9 cellular contexts compared by ENCODE assay signal in genomic region chr1:65266501-65266900, GRCh38. TPM values are rescaled to one million over a fixed set of nuclear protein-coding genes. Genes with fewer than 3 reads are reported as not detected.
DNase-seq lines count a peak whose midpoint lies in the region; ATAC-seq, FAIRE-seq and TF ChIP-seq lines count a peak whose summit lies in the region.
"Had no signal": no experiment of that assay in that cellular context is flagged by ENCODE, and none has a peak within 500 bp of the region (broad histone marks: within the 10 kb centered on the region; RNA-seq: fewer than 3 reads in every experiment).

No MANE protein-coding gene starts in this region.

- peak overlapping the region; percentile 68 for H3K4me3 Mint-ChIP-seq in stimulated activated naive CD8-positive, alpha-beta T cell treated with anti-CD3 and anti-CD28 coated beads, Interleukin-15, Interleukin-2, amounts not matched to agents 100 ng/mL and 50 ng/mL, for 24 hours
- H3K4me3 Mint-ChIP-seq in activated naive CD8-positive, alpha-beta T cell treated with anti-CD3 and anti-CD28 coated beads for 36 hours = peak overlapping the region; percentile 68

- intact Hi-C loops in prostate gland (cut with DNase I) = no loop called here
- intact Hi-C loops in sciatic nerve (cut with DNase I) = no loop called here

- no peaks in the 10 kb centered on the region for H3K79me2 ChIP-seq in keratinocyte (ENCODE audit: control insufficient read depth, insufficient read depth, low read length)

- H3K23ac ChIP-seq in neuronal stem cell (ENCODE audit: low read depth, low read length, poor library complexity) = no peak overlapping the region

- H3K4me3 ChIP-seq in keratinocyte (ENCODE audit: control insufficient read depth in 2 of 3, extremely low read depth in 1 of 3, insufficient read depth in 2 of 3, low read depth in 1 of 3, low read length in 3 of 3) (no peak overlapping the region), neuronal stem cell (ENCODE audit: low read length in 2 of 2) (no peak overlapping the region), prostate gland (no peak overlapping the region)

- no peak overlapping the region for H4K8ac ChIP-seq in neuronal stem cell (ENCODE audit: low read depth, low read length)

- ATAC-seq in stimulated activated naive CD8-positive, alpha-beta T cell treated with anti-CD3 and anti-CD28 coated beads, Interleukin-15, Interleukin-2, amounts not matched to agents 100 U/mL and 50 U/mL, for 24 hours = no peak
- no peak for ATAC-seq in sciatic nerve

- no peaks in the 10 kb centered on the region for H3K9me3 Mint-ChIP-seq in stimulated activated naive CD8-positive, alpha-beta T cell treated with anti-CD3 and anti-CD28 coated beads, Interleukin-15, Interleukin-2, amounts not matched to agents 100 ng/mL and 50 ng/mL, for 24 hours
- no peaks in the 10 kb centered on the region for H3K9me3 Mint-ChIP-seq in activated naive CD8-positive, alpha-beta T cell treated with anti-CD3 and anti-CD28 coated beads for 36 hours

- no peaks in the 10 kb centered on the region for H4K20me1 ChIP-seq in keratinocyte (ENCODE audit: control insufficient read depth, extremely low read depth, insufficient read depth, low read length)

- FAIRE-seq in keratinocyte (lab: Jason Lieb, UNC) = no peak

- dilution Hi-C loops in keratinocyte (cut with MboI; ENCODE audit: extremely low pct_ligation_motif_present, low sequenced_read_pairs) = no loop called here

- no peak overlapping the region for H3K14ac ChIP-seq in neuronal stem cell (ENCODE audit: low read length)

- TF ChIP-seq CTCF in keratinocyte (optimal IDR thresholded peaks at IDR 0.05 in 1 of 3, IDR thresholded peaks at IDR 0.05 in 1 of 3, conservative IDR thresholded peaks at IDR 0.05 in 1 of 3; ENCODE audit: extremely low read depth in 1 of 3, insufficient read depth in 2 of 3, low read length in 3 of 3) (no peak), prostate gland (IDR thresholded peaks at IDR 0.05) (no peak)

- DNase-seq in stimulated activated naive CD8-positive, alpha-beta T cell treated with anti-CD3 and anti-CD28 coated beads, Interleukin-15, Interleukin-2, amounts not matched to agents 100 U/mL and 50 U/mL, for 24 hours = no peak
- DNase-seq in activated naive CD8-positive, alpha-beta T cell treated with anti-CD3 and anti-CD28 coated beads for 36 hours = no peak
- DNase-seq in keratinocyte (ENCODE audit: low read depth, low spot score) (no peak), NCI-H2081 treated with DMSO at 0.1 percent for 48 hours (lab: John Stamatoyannopoulos, UW) (no peak), neuronal stem cell (ENCODE audit: low spot score) (no peak), prostate gland (ENCODE audit: low spot score) (no peak), sciatic nerve (ENCODE audit: low spot score) (no peak)

- no peak overlapping the region for H2BK15ac ChIP-seq in neuronal stem cell (ENCODE audit: low read length)

- H3K27ac ChIP-seq in keratinocyte (ENCODE audit: control insufficient read depth, insufficient read depth, low read length) = no peak overlapping the region
- no peak overlapping the region for H3K27ac ChIP-seq in neuronal stem cell (replicated peaks; ENCODE audit: low read length)
- H3K27ac ChIP-seq in prostate gland = no peak overlapping the region

- TF ChIP-seq POLR2A in prostate gland (IDR thresholded peaks at IDR 0.05) = no peak

- H3K36me3 Mint-ChIP-seq in stimulated activated naive CD8-positive, alpha-beta T cell treated with anti-CD3 and anti-CD28 coated beads, Interleukin-15, Interleukin-2, amounts not matched to agents 100 ng/mL and 50 ng/mL, for 24 hours (ENCODE audit: low read depth) = no peaks in the 10 kb centered on the region
- no peaks in the 10 kb centered on the region for H3K36me3 Mint-ChIP-seq in activated naive CD8-positive, alpha-beta T cell treated with anti-CD3 and anti-CD28 coated beads for 36 hours

- no peaks in the 10 kb centered on the region for H3K9me3 ChIP-seq in keratinocyte (ENCODE audit: control insufficient read depth, low read depth, low read length)
- H3K9me3 ChIP-seq in neuronal stem cell (replicated peaks in 1 of 2; ENCODE audit: control insufficient read depth in 2 of 2, insufficient read depth in 1 of 2, low read depth in 1 of 2, low read length in 2 of 2) = no peaks in the 10 kb centered on the region
- no peaks in the 10 kb centered on the region for H3K9me3 ChIP-seq in prostate gland
- H3K9me3 ChIP-seq: tibial nerve had no signal

- no peak overlapping the region for H2BK5ac ChIP-seq in neuronal stem cell (ENCODE audit: low read length)

- no peak overlapping the region for H2BK12ac ChIP-seq in neuronal stem cell (ENCODE audit: low read length)

- H3K36me3 ChIP-seq in keratinocyte (ENCODE audit: control insufficient read depth in 2 of 2, extremely low read depth in 1 of 2, insufficient read depth in 2 of 2, low read length in 2 of 2) = no peaks in the 10 kb centered on the region
- H3K36me3 ChIP-seq in neuronal stem cell (replicated peaks in 1 of 2; ENCODE audit: control insufficient read depth in 2 of 2, insufficient read depth in 2 of 2, low read length in 2 of 2) = no peaks in the 10 kb centered on the region
- H3K36me3 ChIP-seq in prostate gland = no peaks in the 10 kb centered on the region
- H3K36me3 ChIP-seq: tibial nerve had no signal

- H3K27ac Mint-ChIP-seq in stimulated activated naive CD8-positive, alpha-beta T cell treated with anti-CD3 and anti-CD28 coated beads, Interleukin-15, Interleukin-2, amounts not matched to agents 100 ng/mL and 50 ng/mL, for 24 hours = no peak overlapping the region
- H3K27ac Mint-ChIP-seq in activated naive CD8-positive, alpha-beta T cell treated with anti-CD3 and anti-CD28 coated beads for 36 hours = no peak overlapping the region

- no peak overlapping the region for H2AK5ac ChIP-seq in neuronal stem cell (ENCODE audit: low read depth, low read length)

- H3K4me1 ChIP-seq in keratinocyte (ENCODE audit: control insufficient read depth, extremely low read depth, insufficient read depth, low read length) = peaks cover 14% of the 10 kb centered on the region
- peaks cover 0 to 2% of the 10 kb centered on the region in 2 donors for H3K4me1 ChIP-seq in neuronal stem cell (ENCODE audit: control insufficient read depth in 2 of 2, insufficient read depth in 1 of 2, low read depth in 1 of 2, low read length in 2 of 2)
- no peaks in the 10 kb centered on the region for H3K4me1 ChIP-seq in prostate gland (replicated peaks)

- H2AFZ ChIP-seq in keratinocyte (ENCODE audit: control insufficient read depth, low read length) (peak overlapping the region; percentile 45), neuronal stem cell (ENCODE audit: low read length) (no peak overlapping the region)

- H3K9ac ChIP-seq in keratinocyte (ENCODE audit: control insufficient read depth, extremely low read depth, insufficient read depth, low read length) (no peak overlapping the region), neuronal stem cell (ENCODE audit: low read depth, low read length, poor library complexity) (no peak overlapping the region)

- no peak overlapping the region for H4K91ac ChIP-seq in neuronal stem cell (ENCODE audit: low read depth, low read length, poor library complexity)

- no peaks in the 10 kb centered on the region for H3K9me1 ChIP-seq in keratinocyte (ENCODE audit: control insufficient read depth, extremely low read depth, insufficient read depth, low read length)

- no peak overlapping the region for H3K4ac ChIP-seq in neuronal stem cell (ENCODE audit: low read length)

- H3K4me1 Mint-ChIP-seq in stimulated activated naive CD8-positive, alpha-beta T cell treated with anti-CD3 and anti-CD28 coated beads, Interleukin-15, Interleukin-2, amounts not matched to agents 100 ng/mL and 50 ng/mL, for 24 hours (ENCODE audit: low read depth) = peaks cover 23% of the 10 kb centered on the region
- peaks cover 26% of the 10 kb centered on the region for H3K4me1 Mint-ChIP-seq in activated naive CD8-positive, alpha-beta T cell treated with anti-CD3 and anti-CD28 coated beads for 36 hours

- H3K79me1 ChIP-seq in neuronal stem cell (ENCODE audit: low read depth, low read length) = peaks cover 2% of the 10 kb centered on the region

- peak overlapping the region; percentile 80 for H3K4me2 ChIP-seq in keratinocyte (ENCODE audit: control insufficient read depth, extremely low read depth, insufficient read depth, low read depth, low read length)
- H3K4me2 ChIP-seq in neuronal stem cell (ENCODE audit: insufficient read depth, low read length, poor library complexity, severe bottlenecking) = no peak overlapping the region

- H2BK120ac ChIP-seq in neuronal stem cell (ENCODE audit: low read depth, low read length) = no peak overlapping the region

- H3K27me3 Mint-ChIP-seq in stimulated activated naive CD8-positive, alpha-beta T cell treated with anti-CD3 and anti-CD28 coated beads, Interleukin-15, Interleukin-2, amounts not matched to agents 100 ng/mL and 50 ng/mL, for 24 hours = peaks cover 34% of the 10 kb centered on the region
- peaks cover 42% of the 10 kb centered on the region for H3K27me3 Mint-ChIP-seq in activated naive CD8-positive, alpha-beta T cell treated with anti-CD3 and anti-CD28 coated beads for 36 hours

- H3K18ac ChIP-seq in neuronal stem cell (ENCODE audit: low read length) = no peak overlapping the region

- H3K27me3 ChIP-seq in keratinocyte (ENCODE audit: control insufficient read depth, extremely low read depth, insufficient read depth, low read length) (no peaks in the 10 kb centered on the region), neuronal stem cell (ENCODE audit: control insufficient read depth in 3 of 3, insufficient read depth in 3 of 3, low read depth in 1 of 3, low read length in 3 of 3) (peaks cover 0 to 51% (median 2%) of the 10 kb centered on the region in 3 experiments), prostate gland (replicated peaks; ENCODE audit: insufficient read depth) (no peaks in the 10 kb centered on the region)

RNA-seq across cellular contexts. Expression of gene DNAJC6, which starts 42.8 kb away (rescaled TPM):
- total RNA-seq in activated naive CD8-positive, alpha-beta T cell treated with anti-CD3 and anti-CD28 coated beads for 36 hours = 1 to 10 TPM; 1.9 TPM
- polyA plus RNA-seq in keratinocyte = 5.5 to 8.2 TPM (median 7.7 TPM) in 3 replicates
- polyA plus RNA-seq in keratinocyte (2011; ENCODE audit: low read depth) = 2.8 TPM
- polyA plus RNA-seq in keratinocyte (2011; cell fraction: cytosol; rRNA removed) = 3.9 and 8.2 TPM in 2 replicates
- polyA plus RNA-seq in keratinocyte (2011; cell fraction: nucleus; rRNA removed) = 10.2 and 12.3 TPM in 2 replicates
- polyA plus RNA-seq in keratinocyte (2012; ENCODE audit: low replicate concordance) = 2.8 and 3.4 TPM in 2 replicates
- 7.2 to 16.1 TPM (median 10.2 TPM) in 3 replicates for polyA minus RNA-seq in keratinocyte
- 7.5 TPM for polyA minus RNA-seq in keratinocyte (2011; cell fraction: cytosol; rRNA and poly(A)+ RNA removed)
- polyA minus RNA-seq in keratinocyte (2011; cell fraction: nucleus; rRNA and poly(A)+ RNA removed) = 16.7 and 34.3 TPM in 2 replicates
- 6.5 TPM for polyA plus RNA-seq in neuronal stem cell (2013, experiment 1 of 2)
- polyA plus RNA-seq in neuronal stem cell (2013, experiment 2 of 2) = 6.3 TPM
- 1 to 10 TPM; 1.4 to 3.5 TPM for total RNA-seq in prostate gland
- 20.7 TPM for total RNA-seq in sciatic nerve
